Comparison of ENCODE assay signal across 22 cellular contexts in genomic region chr1:202012544-202013478, GRCh38. TPM values are rescaled to one million over a fixed set of nuclear protein-coding genes. Genes with fewer than 3 reads are reported as not detected.
A peak's percentile ranks its signal among the peaks of the same experiment; 100 is the strongest.
DNase-seq lines count a peak whose midpoint lies in the region; ATAC-seq, FAIRE-seq and TF ChIP-seq lines count a peak whose summit lies in the region.
"Had no signal": no experiment of that assay in that cellular context is flagged by ENCODE, and none has a peak within 500 bp of the region (broad histone marks: within the 10 kb centered on the region; RNA-seq: fewer than 3 reads in every experiment).

No MANE protein-coding gene starts in this region.

- WGBS in pancreas, 2 donors, result 39 to 42% methylated on average over 35 of the region's 35 CpGs

- peaks cover 74% of the 10 kb centered on the region for H3K4me1 ChIP-seq in PC-9 (replicated peaks; ENCODE audit: insufficient read depth)
- H3K4me1 ChIP-seq in pancreas, result peaks cover 34 to 43% (median 35%) of the 10 kb centered on the region in 3 donors

- POLR2A ChIA-PET in PC-9 (lab: Charles Lee; ENCODE audit: unreplicated experiment), result interaction anchor here (0.6 to 1.5 kb wide), 8 partner anchors 10 to 154 kb away, joined by 3 to 13 read pairs (median 4); no protein-coding TSS in a partner anchor

- peak overlapping the region; percentile 86 for H3K4me3 ChIP-seq in PC-9
- H3K4me3 ChIP-seq in pancreas, result peak overlapping the region; percentile 61 to 96 (median 76)
- H3K4me3 ChIP-seq: cardiac muscle cell, heart right ventricle, thyroid gland had no signal

- H3K27ac ChIP-seq in 22Rv1 (peak overlapping the region; percentile 99), PC-9 (peak overlapping the region; percentile 97), pancreas (peak overlapping the region; percentile 22 to 97 (median 92))
- H3K27ac ChIP-seq: cardiac muscle cell, heart right ventricle, thyroid gland had no signal

- intact Hi-C loops in PC-9 (cut with micrococcal nuclease; ENCODE audit: unreplicated experiment), result no loop called here
- intact Hi-C loops in pancreas (cut with DNase I), result loop anchor here in 1 of 3 donors (5.0 kb wide), 1 partner anchor 94 kb away; no protein-coding TSS in a partner anchor
- intact Hi-C loops in left ventricle myocardium superior (cut with micrococcal nuclease), result no loop called here

- H3K36me3 ChIP-seq in PC-9 (ENCODE audit: low read depth), result peaks cover 56% of the 10 kb centered on the region
- H3K36me3 ChIP-seq in pancreas, result peaks cover 5 to 48% (median 13%) of the 10 kb centered on the region in 3 donors

- H2AFZ ChIP-seq in PC-9, result no peak overlapping the region

- no peaks in the 10 kb centered on the region for H3K9me2 ChIP-seq in PC-9 (ENCODE audit: insufficient read depth)

- DNase-seq in PC-9, result no peak
- DNase-seq in kidney tubule cell (ENCODE audit: low spot score), result peak; percentile 14
- peak in 4 of 6 donors; percentile 38 to 81 (median 62) for DNase-seq in pancreas
- DNase-seq in left ventricle myocardium superior, result no peak
- DNase-seq in NCI-H1694 (lab: John Stamatoyannopoulos, UW), result no peak
- DNase-seq: ACHN; activated B cell treated with CpG ODN at 0.5 μM for 24 hours; activated CD8-positive, alpha-beta T cell treated with anti-CD3 and anti-CD28 coated beads for 36 hours; activated naive CD8-positive, alpha-beta T cell treated with anti-CD3 and anti-CD28 coated beads, Interleukin-2, amount 50 U/mL, for 24 hours; activated T-cell treated with anti-CD3 and anti-CD28 coated beads, Interleukin-2, amount 50 U/mL, for 72 hours; CD8-positive, alpha-beta T cell; EL; heart right ventricle; islet precursor cell; NCI-H1436; NCI-H2227 treated with DMSO at 0.1 percent for 48 hours; SHP77; thyroid gland had no signal

- no peak for ATAC-seq in pancreas
- no peak for ATAC-seq in left ventricle myocardium superior
- no peak for ATAC-seq in GM18502 (IDR thresholded peaks at IDR 0.05; ENCODE audit: poor library complexity, unreplicated experiment)
- no peak for ATAC-seq in HG03442 (IDR thresholded peaks at IDR 0.05; ENCODE audit: unreplicated experiment)
- ATAC-seq: activated CD8-positive, alpha-beta T cell treated with anti-CD3 and anti-CD28 coated beads for 36 hours; activated naive CD8-positive, alpha-beta T cell treated with anti-CD3 and anti-CD28 coated beads, Interleukin-2, amount 50 U/mL, for 24 hours; activated T-cell treated with anti-CD3 and anti-CD28 coated beads, Interleukin-2, amount 50 U/mL, for 72 hours; CD8-positive, alpha-beta T cell; heart right ventricle had no signal

- H3F3A ChIP-seq in PC-9 (ENCODE audit: insufficient read depth, low read depth), result peaks cover 84% of the 10 kb centered on the region

- FAIRE-seq in pancreas (lab: Jason Lieb, UNC), result no peak

- TF ChIP-seq CTCF in 22Rv1 (IDR thresholded peaks at IDR 0.05) (no peak), PC-9 (conservative IDR thresholded peaks at IDR 0.05) (no peak), pancreas (IDR thresholded peaks at IDR 0.05) (no peak)

- H3K4me2 ChIP-seq in PC-9, result peak overlapping the region; percentile 94

- BruUV-seq in PC-9 (replicated peaks; lab: Mats Ljungman, UMichigan), result no TSS peak

- H3K9me3 ChIP-seq in PC-9 (ENCODE audit: insufficient read depth, low read depth), result no peaks in the 10 kb centered on the region
- H3K9me3 ChIP-seq in pancreas, result no peaks in the 10 kb centered on the region
- H3K9me3 ChIP-seq: heart right ventricle, thyroid gland had no signal

- peaks cover 78% of the 10 kb centered on the region for H3K79me2 ChIP-seq in PC-9 (ENCODE audit: low read depth)

- H4K20me1 ChIP-seq in PC-9 (ENCODE audit: insufficient read depth), result peaks cover 62% of the 10 kb centered on the region

- H3K27me3 ChIP-seq in PC-9 (ENCODE audit: insufficient read depth, low read depth), result no peaks in the 10 kb centered on the region
- H3K27me3 ChIP-seq in pancreas, result no peaks in the 10 kb centered on the region
- H3K27me3 ChIP-seq: cardiac muscle cell, thyroid gland had no signal

- CTCF ChIA-PET in PC-9 (lab: Charles Lee), result no interaction called here

RNA-seq across cellular contexts. Expression of gene ELF3, which starts 2.4 kb away (rescaled TPM):
- total RNA-seq in PC-9 (2021) (295 and 318 TPM in 2 replicates), pancreas (100 to 1,000 TPM in 5 of 6 donors, 10 to 100 TPM in 1; 99.3 to 278 (median 158) TPM), left ventricle myocardium superior (0.40 TPM)
- 100 to 1,000 TPM; 284 to 447 TPM for polyA plus RNA-seq in pancreas

RNA-seq across cellular contexts. Expression of gene RNPEP, which starts 30.4 kb away (rescaled TPM):
- 108 and 123 TPM in 2 replicates for total RNA-seq in PC-9 (2021)
- 10 to 100 TPM; 19.8 to 37.6 (median 26.5) TPM for total RNA-seq in pancreas
- 10 to 100 TPM; 29.0 to 43.5 TPM for polyA plus RNA-seq in pancreas
- 11.6 TPM for total RNA-seq in left ventricle myocardium superior

RNA-seq across cellular contexts. Expression of gene TIMM17A, which starts 57.5 kb away (rescaled TPM):
- total RNA-seq in PC-9 (2021) (55.7 and 60.4 TPM in 2 replicates), pancreas (10 to 100 TPM in 5 of 6 donors, 1 to 10 TPM in 1; 7.9 to 17.8 (median 17.1) TPM), left ventricle myocardium superior (79.0 TPM)
- 10 to 100 TPM; 18.1 to 28.2 TPM for polyA plus RNA-seq in pancreas

Comparison
In these comparisons a context has a peak if more than half of its experiments do, and no peak if none do; other contexts are left out.
1. DNase-seq: peak in kidney tubule cell (single experiment) and pancreas (4 of 6); none in PC-9 (0 of 2), left ventricle myocardium superior (single experiment) and NCI-H1694 (single experiment).
2. RNA of gene ELF3, which starts 2.4 kb away (total RNA-seq): 295 to 318 TPM in PC-9 and 99.3 to 278 TPM in pancreas; 0.40 TPM in left ventricle myocardium superior (single experiment); every median in the first group is over 10 times any median in the second.
3. Peak in every context shown above with its lines, with median percentiles within 50 percentile points of each other: H3K27ac ChIP-seq.